ENCODE assay signal across 26 cellular contexts in genomic region chr20:38372830-38373229, GRCh38. TPM values are rescaled to one million over a fixed set of nuclear protein-coding genes. Genes with fewer than 3 reads are reported as not detected.
DNase-seq lines count a peak whose midpoint lies in the region; ATAC-seq, FAIRE-seq and TF ChIP-seq lines count a peak whose summit lies in the region.
"Had no signal": no experiment of that assay in that cellular context is flagged by ENCODE, and none has a peak within 500 bp of the region (broad histone marks: within the 10 kb centered on the region; RNA-seq: fewer than 3 reads in every experiment).

No MANE protein-coding gene starts in this region.

- POLR2A ChIA-PET in K562 (lab: Yijun Ruan, JAX): interaction anchor here (0.9 to 3.8 kb wide), 4 partner anchors 9 to 60 kb away, joined by 3 to 13 read pairs (median 6); no protein-coding TSS in a partner anchor

- H3K9me3 ChIP-seq in left ventricle myocardium inferior (replicated peaks) (no peaks in the 10 kb centered on the region), K562 (replicated peaks; ENCODE audit: control insufficient read depth, insufficient read depth, low read depth, low read length) (no peaks in the 10 kb centered on the region), hepatocyte (ENCODE audit: low read depth) (no peaks in the 10 kb centered on the region), thoracic aorta (no peaks in the 10 kb centered on the region)
- H3K9me3 ChIP-seq: BE2C, SK-N-SH had no signal

- H3K27ac ChIP-seq in left ventricle myocardium inferior (replicated peaks) (peak overlapping the region; percentile 58), K562 (ENCODE audit: extremely low read depth, low read depth, low read length) (no peak overlapping the region), hepatocyte (peak overlapping the region; percentile 41), thoracic aorta (peak overlapping the region; percentile 25 to 30), coronary artery (peak overlapping the region in 1 of 2 donors; percentile 70)
- H3K27ac ChIP-seq: 22Rv1 had no signal

- intact Hi-C loops in left ventricle myocardium inferior (cut with micrococcal nuclease) (no loop called here), cardiac septum (cut with DNase I) (no loop called here), K562 (cut with micrococcal nuclease) (no loop called here)

- TF ChIP-seq POLR2A in K562 (conservative IDR thresholded peaks at IDR 0.05): no peak

- no peaks in the 10 kb centered on the region for H3K9me2 ChIP-seq in hepatocyte (replicated peaks; ENCODE audit: insufficient read depth)
- H3K9me2 ChIP-seq: SK-N-SH had no signal

- H3K4me2 ChIP-seq in K562 (ENCODE audit: insufficient read depth, low read length) (0 out of 2 replicates have a peak overlapping the region, but pooled peaks have one; percentile 24), hepatocyte (peak overlapping the region; percentile 44)
- H3K4me2 ChIP-seq: SK-N-SH had no signal

- no peaks in the 10 kb centered on the region for H3K9me1 ChIP-seq in K562 (ENCODE audit: control insufficient read depth, insufficient read depth, low read length)

- no peak overlapping the region for H3K9ac ChIP-seq in K562 (ENCODE audit: insufficient read depth in 1 of 2, low read depth in 2 of 2, low read length in 2 of 2)
- H3K9ac ChIP-seq: SK-N-SH had no signal

- no peaks in the 10 kb centered on the region for H3K36me3 ChIP-seq in left ventricle myocardium inferior
- no peaks in the 10 kb centered on the region for H3K36me3 ChIP-seq in K562 (ENCODE audit: control insufficient read depth, insufficient read depth, low read length)
- H3K36me3 ChIP-seq in hepatocyte (replicated peaks; ENCODE audit: insufficient read depth, low read depth): no peaks in the 10 kb centered on the region
- H3K36me3 ChIP-seq in thoracic aorta: no peaks in the 10 kb centered on the region
- H3K36me3 ChIP-seq: BE2C had no signal

- no peak for DNase-seq in left ventricle myocardium inferior
- DNase-seq in cardiac septum (ENCODE audit: low spot score): no peak
- no peak for DNase-seq in K562 (ENCODE audit: extremely low read depth in 1 of 4, low spot score in 3 of 4)
- no peak for DNase-seq in hepatocyte (ENCODE audit: low spot score)
- no peak for DNase-seq in thoracic aorta (ENCODE audit: low spot score)
- no peak for DNase-seq in coronary artery (ENCODE audit: low spot score)
- no peak for DNase-seq in NCI-H510A (lab: John Stamatoyannopoulos, UW)
- DNase-seq: BE2C; Calu3; CD8-positive, alpha-beta memory T cell; DND-41; NCI-H1048; NCI-H1436; NCI-H187 treated with DMSO at 0.1 percent for 48 hours; NCI-H2171 treated with DMSO at 0.1 percent for 48 hours; NCI-H524 treated with DMSO at 0.1 percent for 48 hours; NCI-H774; SK-N-SH had no signal

- H3K79me2 ChIP-seq in K562 (ENCODE audit: control insufficient read depth, insufficient read depth, low read length): no peaks in the 10 kb centered on the region
- H3K79me2 ChIP-seq in hepatocyte: no peaks in the 10 kb centered on the region

- CTCF ChIA-PET in K562 (lab: Yijun Ruan, JAX; ENCODE audit: low intra/inter-chr PET ratio): interaction anchor here (0.6 kb wide), 1 partner anchor 1836 kb away, joined by 4 read pairs; no protein-coding TSS in a partner anchor

- FAIRE-seq in K562 (lab: Jason Lieb, UNC): no peak
- FAIRE-seq: GM19239, H54, HTR-8/SVneo, RCC 7860 had no signal

- ATAC-seq in K562 (no peak), thoracic aorta (ENCODE audit: insufficient number of reproducible peaks, low FRiP score, low read depth) (no peak), HG02678 (IDR thresholded peaks at IDR 0.05; ENCODE audit: unreplicated experiment) (no peak)

- WGBS in K562 (ENCODE audit: insufficient coverage, low coverage, missing lambda C conversion rate): 46% methylated on average over 4 of the region's 4 CpGs
- WGBS in hepatocyte (ENCODE audit: low lambda C conversion rate, missing lambda C conversion rate): 86% methylated on average over 4 of the region's 4 CpGs

- H3K4me3 ChIP-seq in left ventricle myocardium inferior (no peak overlapping the region), K562 (no peak overlapping the region), hepatocyte (no peak overlapping the region), thoracic aorta (no peak overlapping the region), coronary artery (no peak overlapping the region)

- H4K20me1 ChIP-seq in K562 (replicated peaks; ENCODE audit: control insufficient read depth, insufficient read depth, low read length): no peaks in the 10 kb centered on the region
- H4K20me1 ChIP-seq in hepatocyte (ENCODE audit: insufficient read depth, poor library complexity, severe bottlenecking): no peaks in the 10 kb centered on the region

- TF ChIP-seq CTCF in left ventricle myocardium inferior (IDR thresholded peaks at IDR 0.05; ENCODE audit: borderline replicate concordance) (no peak), K562 (IDR thresholded peaks at IDR 0.05 in 2 of 3, conservative IDR thresholded peaks at IDR 0.05 in 1 of 3; ENCODE audit: insufficient read depth in 2 of 3, low read depth in 1 of 3, low read length in 3 of 3) (no peak), hepatocyte (IDR thresholded peaks at IDR 0.05; ENCODE audit: poor library complexity) (no peak), thoracic aorta (IDR thresholded peaks at IDR 0.05) (no peak), coronary artery (IDR thresholded peaks at IDR 0.05) (no peak)

- TF ChIP-seq EP300 in K562 (IDR thresholded peaks at IDR 0.05; ENCODE audit: low read length): no peak

- H3K27me3 ChIP-seq in left ventricle myocardium inferior (ENCODE audit: low read depth): peaks cover 6% of the 10 kb centered on the region
- peaks cover 13 to 31% of the 10 kb centered on the region in 2 experiments; a peak in 4 of 5 replicates for H3K27me3 ChIP-seq in K562 (ENCODE audit: control insufficient read depth in 2 of 2, insufficient read depth in 2 of 2, low read length in 2 of 2)
- no peaks in the 10 kb centered on the region for H3K27me3 ChIP-seq in hepatocyte
- H3K27me3 ChIP-seq in thoracic aorta (replicated peaks; ENCODE audit: insufficient read depth): no peaks in the 10 kb centered on the region
- H3K27me3 ChIP-seq: BE2C had no signal

- H2AFZ ChIP-seq in K562 (ENCODE audit: low read depth, low read length) (0 out of 2 replicates have a peak overlapping the region, but pooled peaks have one; percentile 1), hepatocyte (no peak overlapping the region)

- no TSS peak for BruUV-seq in K562 (replicated peaks; lab: Mats Ljungman, UMichigan)

- TF ChIP-seq RAD21 in K562 (CRISPR knock-in tag; conservative IDR thresholded peaks at IDR 0.05 in 1 of 2, IDR thresholded peaks at IDR 0.05 in 1 of 2): no peak

- H3K4me1 ChIP-seq in left ventricle myocardium inferior: peaks cover 4% of the 10 kb centered on the region
- H3K4me1 ChIP-seq in K562 (replicated peaks in 1 of 2; ENCODE audit: control insufficient read depth in 2 of 2, insufficient read depth in 2 of 2, low read length in 2 of 2): peaks cover 7 to 14% of the 10 kb centered on the region in 2 experiments; a peak in 4 of 5 replicates
- peaks cover 7% of the 10 kb centered on the region for H3K4me1 ChIP-seq in hepatocyte (ENCODE audit: insufficient read depth)
- no peaks in the 10 kb centered on the region for H3K4me1 ChIP-seq in thoracic aorta (ENCODE audit: control insufficient read depth in 1 of 2, low read depth in 2 of 2)
- H3K4me1 ChIP-seq: BE2C had no signal

- in situ Hi-C loops in K562 (cut with MboI): no loop called here

TF ChIP-seq in K562, 482 proteins besides CTCF, POLR2A, EP300 and RAD21 (continues in another document):
- no peak for TF ChIP-seq SMARCA5 (IDR thresholded peaks at IDR 0.05)
- TF ChIP-seq ZKSCAN1 (IDR thresholded peaks at IDR 0.05; ENCODE audit: low read depth, low read length): no peak
- no peak for TF ChIP-seq HINFP (tag; conservative IDR thresholded peaks at IDR 0.05; ENCODE audit: low read depth)

RNA-seq across cellular contexts. Expression of gene LBP, which starts 26.5 kb away (rescaled TPM):
- total RNA-seq in left ventricle myocardium inferior: 0.19 TPM
- total RNA-seq in cardiac septum: 0.11 TPM
- total RNA-seq in K562 (2011; cell fraction: chromatin; rRNA removed; ENCODE audit: low replicate concordance): not detected in 2 replicates
- total RNA-seq in K562 (2011; cell fraction: nucleolus; rRNA removed): not detected in 2 replicates
- total RNA-seq in K562 (2011; cell fraction: nucleoplasm; rRNA removed): not detected in 2 replicates
- 0.08 TPM in 1 of 2 replicates, not detected in the other for total RNA-seq in K562 (2014; rRNA removed)
- total RNA-seq in K562 (2014; rRNA removed; fragmentation: Illumina TruSeq; extraction: Trizol): not detected in 2 replicates
- 0.07 and 0.11 TPM in 2 replicates for total RNA-seq in K562 (2015; rRNA removed; fragmentation: Illumina TruSeq; extraction: Trizol)
- 0.11 and 0.31 TPM in 2 replicates for total RNA-seq in K562 (2021)
- 0.10 TPM in 1 of 2 replicates, not detected in the other for polyA plus RNA-seq in K562 (2011; rRNA removed)
- polyA plus RNA-seq in K562 (2011; cell fraction: cytosol; rRNA removed): 0.12 and 0.15 TPM in 2 replicates
- polyA plus RNA-seq in K562 (2011; cell fraction: nucleus; rRNA removed): not detected in 2 replicates
- 0.17 and 0.22 TPM in 2 replicates for polyA plus RNA-seq in K562 (2012)
- polyA plus RNA-seq in K562 (2014; fragmentation: Illumina TruSeq; extraction: Trizol): 0.15 TPM in 1 of 2 replicates, not detected in the other
- under 1 TPM; 0.06 to 0.07 TPM for polyA plus RNA-seq in K562 (2014; fragmentation: Nextera tagmentation; extraction: Ambion mirVana)
- polyA plus RNA-seq in K562 (2014; rRNA removed): not detected in 2 replicates
- 0.11 and 0.18 TPM in 2 replicates for polyA minus RNA-seq in K562 (2011; rRNA and poly(A)+ RNA removed)
- not detected in 2 replicates for polyA minus RNA-seq in K562 (2011; cell fraction: cytosol; rRNA and poly(A)+ RNA removed)
- polyA minus RNA-seq in K562 (2011; cell fraction: nucleus; rRNA and poly(A)+ RNA removed): not detected in 2 replicates
- total RNA-seq in hepatocyte: 48.4 and 71.5 TPM in 2 replicates
- 43.0 and 57.2 TPM in 2 replicates for polyA plus RNA-seq in hepatocyte
- total RNA-seq in thoracic aorta: 1 to 10 TPM in 1 of 2 donors, under 1 TPM in 1; 0.54 to 1.7 TPM
- total RNA-seq: Calu3; CD8-positive, alpha-beta memory T cell had no signal
- polyA plus RNA-seq: CD14-positive monocyte; CD8-positive, alpha-beta memory T cell; IgD-negative memory B cell had no signal

Comparison
In these comparisons a context has a peak if more than half of its experiments do, and no peak if none do; other contexts are left out.
1. RNA of gene LBP, which starts 26.5 kb away (total RNA-seq): 48.4 to 71.5 TPM in hepatocyte; 0.54 to 1.7 TPM in thoracic aorta, 0.19 TPM in left ventricle myocardium inferior (single experiment), 0.11 TPM in cardiac septum (single experiment) and 0.07 to 0.31 TPM in K562; every median in the first group is over 10 times any median in the second.